In genomic region chr18:36917907-36918306, GRCh38 we compare ENCODE assay signal across 31 cellular contexts.
"Had no signal": no experiment of that assay in that cellular context is flagged by ENCODE, and none has a peak within 500 bp of the region (broad histone marks: within the 10 kb centered on the region; RNA-seq: fewer than 3 reads in every experiment).

No MANE protein-coding gene starts in this region.

- H3K4me3 ChIP-seq: coronary artery, dorsolateral prefrontal cortex had no signal

- H3K9me3 Mint-ChIP-seq: activated CD4-positive, alpha-beta T cell treated with anti-CD3 and anti-CD28 coated beads, Interleukin-2, amount 10 ng/mL, durations not matched to agents 7 days and 5 days; central memory CD8-positive, alpha-beta T cell; endodermal cell had no signal

- H3K36me3 ChIP-seq: brain microvascular endothelial cell had no signal

- H3K36me3 Mint-ChIP-seq: WTC11 had no signal

- H3K27me3 Mint-ChIP-seq: activated CD4-positive, alpha-beta memory T cell treated with anti-CD3 and anti-CD28 coated beads, Interleukin-2, amount 10 ng/mL, durations not matched to agents 7 days and 5 days; activated CD4-positive, alpha-beta T cell treated with anti-CD3 and anti-CD28 coated beads, Interleukin-2, amount 10 ng/mL, durations not matched to agents 7 days and 5 days; activated naive CD8-positive, alpha-beta T cell; activated T-cell treated with anti-CD3 and anti-CD28 coated beads, Interleukin-2, amount 50 U/mL, for 24 hours; central memory CD8-positive, alpha-beta T cell; dendritic cell treated with granulocyte-macrophage colony-stimulating factor and Interleukin-4, amounts not matched to agents 40 ng/mL and 50 ng/mL, for 4 days had no signal

- ATAC-seq: activated T-cell treated with anti-CD3 and anti-CD28 coated beads, Interleukin-2, amount 50 U/mL, for 72 hours; esophagus mucosa; WTC11 had no signal

- DNase-seq: activated CD4-positive, alpha-beta memory T cell treated with anti-CD3 and anti-CD28 coated beads, Interleukin-2, amount 10 ng/mL, durations not matched to agents 7 days and 5 days; activated CD4-positive, alpha-beta T cell treated with anti-CD3 and anti-CD28 coated beads for 1 hour; activated CD4-positive, alpha-beta T cell treated with anti-CD3 and anti-CD28 coated beads for 4 hours; activated CD4-positive, alpha-beta T cell treated with anti-CD3 and anti-CD28 coated beads, Interleukin-2, amount 10 ng/mL, durations not matched to agents 7 days and 5 days; activated CD4-positive, alpha-beta T cell treated with anti-CD3 and anti-CD28 coated beads, Interleukin-2, amount 50 U/mL, for 4 hours; activated CD8-positive, alpha-beta memory T cell treated with anti-CD3 and anti-CD28 coated beads, Interleukin-2, amount 50 U/mL, for 48 hours; activated gamma-delta T cell treated with Interleukin-2 at 50 U/mL for 16 hours; activated naive CD4-positive, alpha-beta T cell treated with anti-CD3 and anti-CD28 coated beads, Interleukin-2, amount 50 U/mL, for 16 hours; activated naive CD4-positive, alpha-beta T cell treated with Interleukin-2 at 50 U/mL for 16 hours; activated T-cell treated with anti-CD3 and anti-CD28 coated beads for 4 hours; activated T-cell treated with anti-CD3 and anti-CD28 coated beads, Interleukin-2, amount 50 U/mL, for 24 hours; activated T-cell treated with anti-CD3 and anti-CD28 coated beads, Interleukin-2, amount 50 U/mL, for 72 hours; amniotic stem cell; anterior cingulate cortex; brain microvascular endothelial cell; dorsolateral prefrontal cortex; effector memory CD4-positive, alpha-beta T cell; endodermal cell; foreskin fibroblast; head of caudate nucleus; T-helper 2 cell had no signal

- H3K4me1 Mint-ChIP-seq: endodermal cell, WTC11 had no signal

- H3K4me3 Mint-ChIP-seq: activated CD4-positive, alpha-beta memory T cell treated with anti-CD3 and anti-CD28 coated beads, Interleukin-2, amount 10 ng/mL, durations not matched to agents 7 days and 5 days; activated CD4-positive, alpha-beta T cell treated with anti-CD3 and anti-CD28 coated beads, Interleukin-2, amount 10 ng/mL, durations not matched to agents 7 days and 5 days; activated naive CD8-positive, alpha-beta T cell; activated T-cell treated with anti-CD3 and anti-CD28 coated beads, Interleukin-2, amount 50 U/mL, for 24 hours; activated T-cell treated with anti-CD3 and anti-CD28 coated beads, Interleukin-2, amount 50 U/mL, for 72 hours; central memory CD8-positive, alpha-beta T cell; dendritic cell treated with granulocyte-macrophage colony-stimulating factor and Interleukin-4, amounts not matched to agents 40 ng/mL and 50 ng/mL, for 4 days; endodermal cell; WTC11 had no signal

- H3K27me3 ChIP-seq: brain microvascular endothelial cell, dorsolateral prefrontal cortex had no signal

- FAIRE-seq: astrocyte, bronchial epithelial cell, frontal cortex, TTC549 had no signal

- H3K27ac Mint-ChIP-seq: activated CD4-positive, alpha-beta memory T cell treated with anti-CD3 and anti-CD28 coated beads, Interleukin-2, amount 10 ng/mL, durations not matched to agents 7 days and 5 days; activated CD4-positive, alpha-beta T cell treated with anti-CD3 and anti-CD28 coated beads, Interleukin-2, amount 10 ng/mL, durations not matched to agents 7 days and 5 days; activated naive CD8-positive, alpha-beta T cell; activated T-cell treated with anti-CD3 and anti-CD28 coated beads, Interleukin-2, amount 50 U/mL, for 24 hours; activated T-cell treated with anti-CD3 and anti-CD28 coated beads, Interleukin-2, amount 50 U/mL, for 72 hours; dendritic cell treated with granulocyte-macrophage colony-stimulating factor and Interleukin-4, amounts not matched to agents 40 ng/mL and 50 ng/mL, for 4 days; endodermal cell; WTC11 had no signal
